7 cellular contexts compared by ENCODE assay signal in genomic region chr14:69260246-69260978, GRCh38. TPM values are rescaled to one million over a fixed set of nuclear protein-coding genes. Genes with fewer than 3 reads are reported as not detected.
A peak's percentile ranks its signal among the peaks of the same experiment; 100 is the strongest.
DNase-seq lines count a peak whose midpoint lies in the region; ATAC-seq, FAIRE-seq and TF ChIP-seq lines count a peak whose summit lies in the region.

No MANE protein-coding gene starts in this region.

- H3K4me1 ChIP-seq in OCI-LY3 (ENCODE audit: low read length) = peaks cover 19% of the 10 kb centered on the region
- peaks cover 12% of the 10 kb centered on the region for H3K4me1 ChIP-seq in endothelial cell of umbilical vein (ENCODE audit: control insufficient read depth, extremely low read depth, insufficient read depth, low read length)
- H3K4me1 ChIP-seq in naive thymus-derived CD4-positive, alpha-beta T cell (ENCODE audit: control insufficient read depth in 2 of 2, insufficient read depth in 2 of 2, low read length in 2 of 2) = no peaks in the 10 kb centered on the region

- H3K9me3 ChIP-seq in OCI-LY3 (ENCODE audit: insufficient read depth, low read length) = no peaks in the 10 kb centered on the region
- no peaks in the 10 kb centered on the region for H3K9me3 ChIP-seq in endothelial cell of umbilical vein (replicated peaks; ENCODE audit: control insufficient read depth, insufficient read depth, low read length)
- no peaks in the 10 kb centered on the region for H3K9me3 ChIP-seq in naive thymus-derived CD4-positive, alpha-beta T cell (ENCODE audit: control insufficient read depth in 2 of 3, low read length in 3 of 3)

- H3K27me3 ChIP-seq in OCI-LY3 (ENCODE audit: low read depth, low read length) (peaks cover 18% of the 10 kb centered on the region), endothelial cell of umbilical vein (ENCODE audit: control insufficient read depth in 2 of 2, insufficient read depth in 2 of 2, low read length in 2 of 2) (peaks cover 25 to 30% of the 10 kb centered on the region in 2 experiments)
- peaks cover 0 to 10% of the 10 kb centered on the region in 2 donors for H3K27me3 ChIP-seq in naive thymus-derived CD4-positive, alpha-beta T cell (ENCODE audit: control insufficient read depth in 2 of 2, insufficient read depth in 2 of 2, low read length in 2 of 2)

- H3K4me1 Mint-ChIP-seq in naive thymus-derived CD4-positive, alpha-beta T cell = peaks cover 0 to 16% (median 5%) of the 10 kb centered on the region in 7 donors

- no TSS peak for BruUV-seq in endothelial cell of umbilical vein (replicated peaks; lab: Mats Ljungman, UMichigan)

- POLR2A ChIA-PET in endothelial cell of umbilical vein (lab: Charles Lee) = no interaction called here
- POLR2A ChIA-PET in naive thymus-derived CD4-positive, alpha-beta T cell (lab: Charles Lee) = no interaction called here

- no peak for TF ChIP-seq POLR2A in endothelial cell of umbilical vein (IDR thresholded peaks at IDR 0.05; ENCODE audit: low read depth, low read length)

- CTCF ChIA-PET in endothelial cell of umbilical vein (lab: Charles Lee) = interaction anchor here (0.5 to 2.0 kb wide), 9 partner anchors 10 to 125 kb away, joined by 3 to 11 read pairs (median 3); no protein-coding TSS in a partner anchor
- CTCF ChIA-PET in naive thymus-derived CD4-positive, alpha-beta T cell (lab: Charles Lee) = no interaction called here

- intact Hi-C loops in endothelial cell of umbilical vein (cut with micrococcal nuclease) = loop anchor here (5.0 kb wide), 1 partner anchor 202 kb away; no protein-coding TSS in a partner anchor
- intact Hi-C loops in naive thymus-derived CD4-positive, alpha-beta T cell (cut with micrococcal nuclease) = loop anchor here in 1 of 2 donors (5.0 kb wide), 1 partner anchor 312 kb away; the partner anchor contains the start of gene CCDC177

- no peak for TF ChIP-seq CTCF in GM12864 (IDR thresholded peaks at IDR 0.05; ENCODE audit: low read depth, low read length, missing control alignments)
- TF ChIP-seq CTCF in OCI-LY3 (IDR thresholded peaks at IDR 0.05; ENCODE audit: low read depth, low read length) = no peak
- no peak for TF ChIP-seq CTCF in endothelial cell of umbilical vein (IDR thresholded peaks at IDR 0.05; ENCODE audit: extremely low read depth in 1 of 2, insufficient read depth in 1 of 2, low read depth in 1 of 2, low read length in 2 of 2)

- no peak overlapping the region for H2AFZ ChIP-seq in OCI-LY3 (ENCODE audit: low read depth, low read length)
- peak overlapping the region; percentile 85 for H2AFZ ChIP-seq in endothelial cell of umbilical vein (ENCODE audit: low read depth, low read length)

- no peaks in the 10 kb centered on the region for H4K20me1 ChIP-seq in OCI-LY3 (ENCODE audit: insufficient read depth, low read length)
- no peaks in the 10 kb centered on the region for H4K20me1 ChIP-seq in endothelial cell of umbilical vein (replicated peaks; ENCODE audit: control insufficient read depth, extremely low read depth, insufficient read depth, low read length)

- H3K36me3 ChIP-seq in OCI-LY3 (replicated peaks; ENCODE audit: low read depth, low read length) (no peaks in the 10 kb centered on the region), endothelial cell of umbilical vein (ENCODE audit: control insufficient read depth in 2 of 2, extremely low read depth in 1 of 2, insufficient read depth in 2 of 2, low read length in 2 of 2) (no peaks in the 10 kb centered on the region)
- no peaks in the 10 kb centered on the region for H3K36me3 ChIP-seq in naive thymus-derived CD4-positive, alpha-beta T cell (ENCODE audit: control insufficient read depth in 2 of 3, insufficient read depth in 3 of 3, low read length in 3 of 3)

- no peak overlapping the region for H3K27ac Mint-ChIP-seq in naive thymus-derived CD4-positive, alpha-beta T cell

- no peaks in the 10 kb centered on the region for H3K79me2 ChIP-seq in OCI-LY3 (ENCODE audit: low read length)
- H3K79me2 ChIP-seq in endothelial cell of umbilical vein (ENCODE audit: control insufficient read depth, insufficient read depth, low read length) = no peaks in the 10 kb centered on the region

- H3K9ac ChIP-seq in OCI-LY3 (ENCODE audit: low read length) (no peak overlapping the region; the same call in 1 of the 2 replicates), endothelial cell of umbilical vein (replicated peaks; ENCODE audit: extremely low read depth, insufficient read depth, low read length) (no peak overlapping the region)

- peak overlapping the region; percentile 17; the same call in 1 of the 2 replicates for H3K4me3 ChIP-seq in GM12864 (ENCODE audit: low read depth, low read length)
- H3K4me3 ChIP-seq in OCI-LY3 (ENCODE audit: low read length) = peak overlapping the region; percentile 73
- peak overlapping the region; percentile 38 to 45 (median 39) for H3K4me3 ChIP-seq in endothelial cell of umbilical vein (replicated peaks in 1 of 3; ENCODE audit: insufficient read depth in 1 of 3, low read depth in 1 of 3, low read length in 3 of 3)
- H3K4me3 ChIP-seq in naive thymus-derived CD4-positive, alpha-beta T cell (ENCODE audit: low read length) = no peak overlapping the region

- H3K9me1 ChIP-seq in endothelial cell of umbilical vein (replicated peaks; ENCODE audit: control insufficient read depth, extremely low read depth, insufficient read depth, low read length) = no peaks in the 10 kb centered on the region

- ATAC-seq in naive thymus-derived CD4-positive, alpha-beta T cell = no peak
- ATAC-seq in HG02642 (IDR thresholded peaks at IDR 0.05; ENCODE audit: poor library complexity, unreplicated experiment) = no peak
- ATAC-seq in GM21367 (IDR thresholded peaks at IDR 0.05; ENCODE audit: unreplicated experiment) = no peak

- H3K36me3 Mint-ChIP-seq in naive thymus-derived CD4-positive, alpha-beta T cell = peaks cover 0 to 4% (median 0%) of the 10 kb centered on the region in 5 donors

- H3K9me3 Mint-ChIP-seq in naive thymus-derived CD4-positive, alpha-beta T cell = peaks cover 0 to 2% (median 0%) of the 10 kb centered on the region in 11 donors

- DNase-seq in GM12864 (ENCODE audit: low read depth) (no peak), endothelial cell of umbilical vein (ENCODE audit: low read depth, low spot score) (peak; percentile 24), NCI-H128 (lab: John Stamatoyannopoulos, UW; ENCODE audit: unreplicated experiment) (no peak)
- DNase-seq in naive thymus-derived CD4-positive, alpha-beta T cell = no peak

- FAIRE-seq in endothelial cell of umbilical vein (lab: Jason Lieb, UNC) = no peak

- H3K4me3 Mint-ChIP-seq in naive thymus-derived CD4-positive, alpha-beta T cell = peak overlapping the region in 9 of 10 donors; percentile 21 to 85 (median 63)

- H3K4me2 ChIP-seq in OCI-LY3 (ENCODE audit: low read length) = peak overlapping the region; percentile 87
- peak overlapping the region; percentile 77 for H3K4me2 ChIP-seq in endothelial cell of umbilical vein (ENCODE audit: insufficient read depth, low read length)

- H3K27me3 Mint-ChIP-seq in naive thymus-derived CD4-positive, alpha-beta T cell = peaks cover 30 to 76% (median 49%) of the 10 kb centered on the region in 5 donors

- dilution Hi-C loops in endothelial cell of umbilical vein (cut with MboI; ENCODE audit: extremely low pct_ligation_motif_present, low sequenced_read_pairs) = no loop called here

- H3K27ac ChIP-seq in OCI-LY3 (ENCODE audit: low read length) (no peak overlapping the region), endothelial cell of umbilical vein (ENCODE audit: insufficient read depth, low read depth, low read length) (no peak overlapping the region)
- H3K27ac ChIP-seq in naive thymus-derived CD4-positive, alpha-beta T cell (ENCODE audit: low read depth, low read length) = no peak overlapping the region

TF ChIP-seq in endothelial cell of umbilical vein, 7 proteins besides CTCF, POLR2A, EP300 and RAD21:
- TF ChIP-seq FOS (IDR thresholded peaks at IDR 0.05; ENCODE audit: borderline replicate concordance, insufficient read depth, low read length) (no peak), POLR2AphosphoS5 (IDR thresholded peaks at IDR 0.05; ENCODE audit: insufficient read depth, low read depth, low read length) (no peak), EZH2 (IDR thresholded peaks at IDR 0.05; ENCODE audit: borderline replicate concordance, low read depth, low read length, severe bottlenecking) (peak; percentile 31), MYC (IDR thresholded peaks at IDR 0.05; ENCODE audit: low read depth, low read length) (no peak)

RNA-seq across cellular contexts. Expression of gene GALNT16, which starts 0.5 kb away (rescaled TPM):
- total RNA-seq in endothelial cell of umbilical vein = 0.49 and 1.0 TPM in 2 replicates
- polyA plus RNA-seq in endothelial cell of umbilical vein = 0.39 and 0.51 TPM in 2 replicates
- polyA plus RNA-seq in endothelial cell of umbilical vein (2011; cell fraction: cytosol; rRNA removed) = 0.37 and 0.57 TPM in 2 replicates
- polyA plus RNA-seq in endothelial cell of umbilical vein (2011; cell fraction: nucleus; rRNA removed) = 0.34 and 0.46 TPM in 2 replicates
- polyA plus RNA-seq in endothelial cell of umbilical vein (2012) = 0.52 and 1.1 TPM in 2 replicates
- 0.28 and 1.0 TPM in 2 replicates for polyA minus RNA-seq in endothelial cell of umbilical vein
- not detected for polyA minus RNA-seq in endothelial cell of umbilical vein (2011; cell fraction: cytosol; rRNA and poly(A)+ RNA removed)
- polyA minus RNA-seq in endothelial cell of umbilical vein (2011; cell fraction: nucleus; rRNA and poly(A)+ RNA removed) = 0.10 TPM in 2 replicates
- total RNA-seq in naive thymus-derived CD4-positive, alpha-beta T cell = under 1 TPM in 2 of 5 experiments, not detected in 3; 0.07 to 0.65 TPM
- polyA plus RNA-seq in naive thymus-derived CD4-positive, alpha-beta T cell = not detected
